ENCODE assay signal across 11 cellular contexts in the genomic region with DNA sequence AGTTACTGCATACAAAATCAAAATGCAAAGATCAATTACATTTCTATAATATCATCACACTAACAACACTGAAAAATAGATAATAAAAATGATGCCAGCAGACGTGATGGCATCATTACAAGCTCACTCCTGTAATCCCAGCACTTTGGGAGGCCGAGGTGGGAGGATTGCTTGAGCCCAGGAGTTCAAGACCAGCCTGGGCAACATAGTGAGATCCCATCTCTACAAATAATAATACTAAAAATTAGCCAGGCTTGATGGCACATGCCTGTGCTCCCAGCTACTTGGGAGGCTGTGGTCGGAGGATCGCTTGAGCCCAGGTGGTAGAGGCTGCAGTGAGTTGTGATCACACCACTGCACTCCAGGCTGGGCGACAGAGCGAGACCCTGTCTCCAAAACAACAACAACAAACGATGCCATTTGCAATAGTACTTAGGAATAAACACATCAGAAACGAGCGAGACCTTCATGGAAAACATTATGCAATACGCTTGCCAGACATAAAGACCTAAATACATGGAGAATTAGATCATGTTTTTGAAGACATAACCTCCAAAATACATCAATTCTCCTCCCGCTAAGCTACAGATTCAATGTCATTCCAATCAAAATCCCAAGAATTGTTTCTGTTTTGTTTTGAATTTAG.
"Had no signal": no experiment of that assay in that cellular context is flagged by ENCODE, and none has a peak within 500 bp of the region (broad histone marks: within the 10 kb centered on the region; RNA-seq: fewer than 3 reads in every experiment).

No MANE protein-coding gene starts in this region.

- H3K27me3 Mint-ChIP-seq: activated naive CD4-positive, alpha-beta T cell treated with anti-CD3 and anti-CD28 coated beads, Interleukin-2, amount 50 U/mL, for 24 hours; progenitor cell of endocrine pancreas had no signal

- DNase-seq: activated effector memory CD4-positive, alpha-beta T cell treated with Interleukin-2 at 50 U/mL for 16 hours; amniotic stem cell; dorsolateral prefrontal cortex; foreskin melanocyte; heart right ventricle; kidney; stimulated activated naive B cell treated with anti-CD40 and anti-IgM and Interleukin-4, amounts not matched to agents 10 μg/mL and 1 μg/mL and 100 μg/mL, for 72 hours had no signal

- H3K4me3 ChIP-seq: dorsolateral prefrontal cortex had no signal

- H3K9me3 Mint-ChIP-seq: activated naive CD4-positive, alpha-beta T cell treated with anti-CD3 and anti-CD28 coated beads, Interleukin-2, amount 50 U/mL, for 24 hours; stimulated activated naive B cell treated with anti-CD40 and anti-IgM and Interleukin-4, amounts not matched to agents 10 μg/mL and 1 μg/mL and 100 μg/mL, for 72 hours had no signal

- H3K27me3 ChIP-seq: dorsolateral prefrontal cortex, esophagus muscularis mucosa, heart right ventricle had no signal

- H3K27ac Mint-ChIP-seq: activated naive CD4-positive, alpha-beta T cell treated with anti-CD3 and anti-CD28 coated beads, Interleukin-2, amount 50 U/mL, for 24 hours; progenitor cell of endocrine pancreas; stimulated activated naive B cell treated with anti-CD40 and anti-IgM and Interleukin-4, amounts not matched to agents 10 μg/mL and 1 μg/mL and 100 μg/mL, for 72 hours had no signal

- ATAC-seq: heart right ventricle; stimulated activated naive B cell treated with anti-CD40 and anti-IgM and Interleukin-4, amounts not matched to agents 10 μg/mL and 1 μg/mL and 100 μg/mL, for 72 hours had no signal

- H3K4me1 Mint-ChIP-seq: stimulated activated naive B cell treated with anti-CD40 and anti-IgM and Interleukin-4, amounts not matched to agents 10 μg/mL and 1 μg/mL and 100 μg/mL, for 72 hours had no signal

- H3K9me3 ChIP-seq: esophagus muscularis mucosa, heart right ventricle, neutrophil had no signal

- H3K36me3 Mint-ChIP-seq: activated naive CD4-positive, alpha-beta T cell treated with anti-CD3 and anti-CD28 coated beads, Interleukin-2, amount 50 U/mL, for 24 hours; stimulated activated naive B cell treated with anti-CD40 and anti-IgM and Interleukin-4, amounts not matched to agents 10 μg/mL and 1 μg/mL and 100 μg/mL, for 72 hours had no signal

- H3K27ac ChIP-seq: dorsolateral prefrontal cortex, neutrophil had no signal

- H3K4me3 Mint-ChIP-seq: stimulated activated naive B cell treated with anti-CD40 and anti-IgM and Interleukin-4, amounts not matched to agents 10 μg/mL and 1 μg/mL and 100 μg/mL, for 72 hours had no signal

- H3K36me3 ChIP-seq: esophagus muscularis mucosa, heart right ventricle, neutrophil had no signal
